Comparison of ENCODE assay signal across 23 cellular contexts in genomic region chr5:44740655-44741054, GRCh38.
"Had no signal": no experiment of that assay in that cellular context is flagged by ENCODE, and none has a peak within 500 bp of the region (broad histone marks: within the 10 kb centered on the region; RNA-seq: fewer than 3 reads in every experiment).

No MANE protein-coding gene starts in this region.

- H3K27ac ChIP-seq: adrenal gland, colonic mucosa, dorsolateral prefrontal cortex, gastroesophageal sphincter, right lobe of liver, skin epidermis, tibial artery had no signal

- ATAC-seq: activated CD4-positive, CD25-positive, alpha-beta regulatory T cell treated with anti-CD3 and anti-CD28 coated beads, Interleukin-2, amount 50 U/mL, for 24 hours; activated T-helper 17 cell treated with anti-CD3 and anti-CD28 coated beads, Interleukin-2, amount 50 U/mL, for 72 hours; effector memory CD8-positive, alpha-beta T cell; gastroesophageal sphincter; left cardiac atrium; naive thymus-derived CD4-positive, alpha-beta T cell; right lobe of liver; stimulated activated effector memory CD8-positive, alpha-beta T cell treated with anti-CD3 and anti-CD28 coated beads, Interleukin-12 subunit alpha, Interleukin-12 subunit beta, amount 100 ng/mL, for 72 hours; stimulated activated naive CD8-positive, alpha-beta T cell treated with anti-CD3 and anti-CD28 coated beads, Interleukin-15, amount 100 ng/mL, for 72 hours had no signal

- H3K36me3 Mint-ChIP-seq: activated naive CD8-positive, alpha-beta T cell; naive thymus-derived CD4-positive, alpha-beta T cell; stimulated activated effector memory CD8-positive, alpha-beta T cell treated with anti-CD3 and anti-CD28 coated beads, Interleukin-12 subunit alpha, Interleukin-12 subunit beta, amount 100 ng/mL, for 72 hours had no signal

- DNase-seq: activated T-cell treated with anti-CD3 and anti-CD28 coated beads, Interleukin-2, amount 50 U/mL, for 24 hours; adrenal gland; colonic mucosa; dorsolateral prefrontal cortex; effector memory CD8-positive, alpha-beta T cell; head of caudate nucleus; hypothalamus; islet precursor cell; left cardiac atrium; naive thymus-derived CD4-positive, alpha-beta T cell; posterior cingulate gyrus; right lobe of liver; stimulated activated CD4-positive, alpha-beta T cell treated with anti-CD3 and anti-CD28 coated beads, Interleukin-1b, Interleukin-23, amount 100 ng/mL, for 48 hours; stimulated activated naive CD8-positive, alpha-beta T cell treated with anti-CD3 and anti-CD28 coated beads, Interleukin-15, amount 100 ng/mL, for 72 hours; tibial artery had no signal

- H3K27ac Mint-ChIP-seq: activated naive CD8-positive, alpha-beta T cell; activated T-cell treated with anti-CD3 and anti-CD28 coated beads, Interleukin-2, amount 50 U/mL, for 24 hours; activated T-helper 17 cell treated with anti-CD3 and anti-CD28 coated beads, Interleukin-2, amount 50 U/mL, for 72 hours; effector memory CD8-positive, alpha-beta T cell; naive thymus-derived CD4-positive, alpha-beta T cell; stimulated activated effector memory CD8-positive, alpha-beta T cell treated with anti-CD3 and anti-CD28 coated beads, Interleukin-12 subunit alpha, Interleukin-12 subunit beta, amount 100 ng/mL, for 72 hours; stimulated activated naive CD8-positive, alpha-beta T cell treated with anti-CD3 and anti-CD28 coated beads, Interleukin-15, amount 100 ng/mL, for 72 hours had no signal

- H3K27me3 ChIP-seq: adrenal gland, colonic mucosa, dorsolateral prefrontal cortex, gastroesophageal sphincter, right lobe of liver, tibial artery had no signal

- H3K4me1 Mint-ChIP-seq: activated T-helper 17 cell treated with anti-CD3 and anti-CD28 coated beads, Interleukin-2, amount 50 U/mL, for 72 hours; central memory CD8-positive, alpha-beta T cell; naive thymus-derived CD4-positive, alpha-beta T cell; neural crest cell; stimulated activated effector memory CD8-positive, alpha-beta T cell treated with anti-CD3 and anti-CD28 coated beads, Interleukin-12 subunit alpha, Interleukin-12 subunit beta, amount 100 ng/mL, for 72 hours; stimulated activated naive CD8-positive, alpha-beta T cell treated with anti-CD3 and anti-CD28 coated beads, Interleukin-15, amount 100 ng/mL, for 72 hours had no signal

- H3K4me1 ChIP-seq: adrenal gland, colonic mucosa, gastroesophageal sphincter, right lobe of liver, tibial artery had no signal

- H3K9me3 Mint-ChIP-seq: activated T-cell treated with anti-CD3 and anti-CD28 coated beads, Interleukin-2, amount 50 U/mL, for 24 hours; activated T-helper 17 cell treated with anti-CD3 and anti-CD28 coated beads, Interleukin-2, amount 50 U/mL, for 72 hours; central memory CD8-positive, alpha-beta T cell; effector memory CD8-positive, alpha-beta T cell; neural crest cell; stimulated activated effector memory CD8-positive, alpha-beta T cell treated with anti-CD3 and anti-CD28 coated beads, Interleukin-12 subunit alpha, Interleukin-12 subunit beta, amount 100 ng/mL, for 72 hours had no signal

- H3K9me3 ChIP-seq: adrenal gland, colonic mucosa, gastroesophageal sphincter, right lobe of liver, tibial artery had no signal

- H3K36me3 ChIP-seq: adrenal gland, colonic mucosa, gastroesophageal sphincter, right lobe of liver, tibial artery had no signal

- H3K4me3 Mint-ChIP-seq: activated naive CD8-positive, alpha-beta T cell; activated T-cell treated with anti-CD3 and anti-CD28 coated beads, Interleukin-2, amount 50 U/mL, for 24 hours; activated T-helper 17 cell treated with anti-CD3 and anti-CD28 coated beads, Interleukin-2, amount 50 U/mL, for 72 hours; central memory CD8-positive, alpha-beta T cell; effector memory CD8-positive, alpha-beta T cell; naive thymus-derived CD4-positive, alpha-beta T cell; neural crest cell; stimulated activated effector memory CD8-positive, alpha-beta T cell treated with anti-CD3 and anti-CD28 coated beads, Interleukin-12 subunit alpha, Interleukin-12 subunit beta, amount 100 ng/mL, for 72 hours; stimulated activated naive CD8-positive, alpha-beta T cell treated with anti-CD3 and anti-CD28 coated beads, Interleukin-15, amount 100 ng/mL, for 72 hours had no signal

- H3K27me3 Mint-ChIP-seq: activated T-cell treated with anti-CD3 and anti-CD28 coated beads, Interleukin-2, amount 50 U/mL, for 24 hours; activated T-helper 17 cell treated with anti-CD3 and anti-CD28 coated beads, Interleukin-2, amount 50 U/mL, for 72 hours; central memory CD8-positive, alpha-beta T cell; effector memory CD8-positive, alpha-beta T cell; stimulated activated naive CD8-positive, alpha-beta T cell treated with anti-CD3 and anti-CD28 coated beads, Interleukin-15, amount 100 ng/mL, for 72 hours had no signal

- H3K4me3 ChIP-seq: adrenal gland, colonic mucosa, dorsolateral prefrontal cortex, gastroesophageal sphincter, right lobe of liver, skin epidermis, tibial artery had no signal
